8 cellular contexts compared by ENCODE assay signal in genomic region chr2:86808315-86809161, GRCh38. TPM values are rescaled to one million over a fixed set of nuclear protein-coding genes. Genes with fewer than 3 reads are reported as not detected.
DNase-seq lines count a peak whose midpoint lies in the region; ATAC-seq and TF ChIP-seq lines count a peak whose summit lies in the region.

No MANE protein-coding gene starts in this region.

- H3K27me3 ChIP-seq in H9 (ENCODE audit: insufficient read depth, low read length), result no peaks in the 10 kb centered on the region; the same call in 1 of the 2 replicates
- H3K27me3 ChIP-seq in foreskin keratinocyte, result peaks cover 21% of the 10 kb centered on the region

- TF ChIP-seq CTCF in H9 (conservative IDR thresholded peaks at IDR 0.05), result peak; percentile 92
- peak; percentile 95 for TF ChIP-seq CTCF in foreskin keratinocyte (conservative IDR thresholded peaks at IDR 0.05)
- TF ChIP-seq CTCF in neural crest cell (conservative IDR thresholded peaks at IDR 0.05), result peak; percentile 97

- DNase-seq in EH (ENCODE audit: low read depth) (peak; percentile 74), H9 (peak; percentile 95), M059J (ENCODE audit: low read depth) (peak; percentile 77), SHP77 (lab: John Stamatoyannopoulos, UW) (peak; percentile 55 to 76), activated gamma-delta T cell (lab: John Stamatoyannopoulos, UW) (peak; percentile 57), foreskin keratinocyte (peak; percentile 62 to 77), neural crest cell (ENCODE audit: low read depth, low spot score) (peak; percentile 96)
- DNase-seq in stimulated activated naive CD8-positive, alpha-beta T cell treated with anti-CD3 and anti-CD28 coated beads, Interleukin-15, amount 100 ng/mL, for 72 hours, result peak; percentile 99

- H2BK5ac ChIP-seq in H9 (ENCODE audit: insufficient read length, low read length), result no peak overlapping the region

- no peak overlapping the region for H3K23ac ChIP-seq in H9 (ENCODE audit: insufficient read length, low read depth, low read length)

- H3K23me2 ChIP-seq in H9 (ENCODE audit: insufficient read length, low read depth, low read length, poor library complexity, severe bottlenecking), result peaks cover 10% of the 10 kb centered on the region

- H3K4me3 Mint-ChIP-seq in H9, result peak overlapping the region; percentile 77 to 90
- H3K4me3 Mint-ChIP-seq in neural crest cell, result peak overlapping the region; percentile 91
- peak overlapping the region; percentile 88 to 93 for H3K4me3 Mint-ChIP-seq in stimulated activated naive CD8-positive, alpha-beta T cell treated with anti-CD3 and anti-CD28 coated beads, Interleukin-15, amount 100 ng/mL, for 72 hours

- no peak overlapping the region for H4K91ac ChIP-seq in H9 (ENCODE audit: insufficient read length, low read depth, low read length)

- H3T11ph ChIP-seq in H9 (ENCODE audit: low read length), result no peak overlapping the region

- H3K4me1 ChIP-seq in H9 (ENCODE audit: insufficient read depth, low read length) (peaks cover 3% of the 10 kb centered on the region; the same call in 1 of the 2 replicates), foreskin keratinocyte (no peaks in the 10 kb centered on the region)

- H3K9ac ChIP-seq in H9 (ENCODE audit: extremely low read depth, insufficient read length, low read length), result no peak overlapping the region

- no peak overlapping the region for H3K56ac ChIP-seq in H9 (ENCODE audit: insufficient read length, low read depth, low read length)

- H3K27ac Mint-ChIP-seq in H9 (no peak overlapping the region), neural crest cell (ENCODE audit: unreplicated experiment) (no peak overlapping the region)
- peak overlapping the region; percentile 96 to 97 for H3K27ac Mint-ChIP-seq in stimulated activated naive CD8-positive, alpha-beta T cell treated with anti-CD3 and anti-CD28 coated beads, Interleukin-15, amount 100 ng/mL, for 72 hours

- H3K36me3 Mint-ChIP-seq in H9 (ENCODE audit: insufficient read depth in 1 of 3, low read depth in 3 of 3) (no peaks in the 10 kb centered on the region; a peak in 1 of 7 replicates), neural crest cell (ENCODE audit: low read depth) (no peaks in the 10 kb centered on the region)

- H2BK20ac ChIP-seq in H9 (ENCODE audit: low read depth, low read length, poor library complexity, severe bottlenecking), result no peak overlapping the region

- peaks cover 11 to 15% of the 10 kb centered on the region in 2 experiments for H3K4me1 Mint-ChIP-seq in H9
- peaks cover 9% of the 10 kb centered on the region for H3K4me1 Mint-ChIP-seq in neural crest cell
- H3K4me1 Mint-ChIP-seq in stimulated activated naive CD8-positive, alpha-beta T cell treated with anti-CD3 and anti-CD28 coated beads, Interleukin-15, amount 100 ng/mL, for 72 hours, result peaks cover 53% of the 10 kb centered on the region

- H3K27me3 Mint-ChIP-seq in H9 (ENCODE audit: low read depth) (peaks cover 44% of the 10 kb centered on the region), neural crest cell (ENCODE audit: low read depth) (peaks cover 27% of the 10 kb centered on the region)
- H3K27me3 Mint-ChIP-seq in stimulated activated naive CD8-positive, alpha-beta T cell treated with anti-CD3 and anti-CD28 coated beads, Interleukin-15, amount 100 ng/mL, for 72 hours, result no peaks in the 10 kb centered on the region

- H2BK12ac ChIP-seq in H9 (ENCODE audit: insufficient read length, low read depth, low read length), result no peak overlapping the region

- no peak overlapping the region for H3K14ac ChIP-seq in H9 (ENCODE audit: insufficient read depth, low read length)

- H4K5ac ChIP-seq in H9 (ENCODE audit: insufficient read length, low read depth, low read length), result no peak overlapping the region

- no peak overlapping the region for H2BK15ac ChIP-seq in H9 (ENCODE audit: low read depth, low read length)

- H3K27ac ChIP-seq in H9 (ENCODE audit: insufficient read length, low read depth, low read length), result no peak overlapping the region
- no peak overlapping the region for H3K27ac ChIP-seq in foreskin keratinocyte

- no peaks in the 10 kb centered on the region for H3K9me3 Mint-ChIP-seq in H9
- H3K9me3 Mint-ChIP-seq in neural crest cell, result no peaks in the 10 kb centered on the region
- peaks cover 0 to 5% of the 10 kb centered on the region in 2 donors for H3K9me3 Mint-ChIP-seq in stimulated activated naive CD8-positive, alpha-beta T cell treated with anti-CD3 and anti-CD28 coated beads, Interleukin-15, amount 100 ng/mL, for 72 hours

- H3K18ac ChIP-seq in H9 (ENCODE audit: insufficient read length, low read depth, low read length), result no peak overlapping the region

- H3K79me2 ChIP-seq in H9 (ENCODE audit: insufficient read depth, low read length), result no peaks in the 10 kb centered on the region

- no peaks in the 10 kb centered on the region for H3K79me1 ChIP-seq in H9 (ENCODE audit: insufficient read depth, low read depth, low read length, poor library complexity, severe bottlenecking)

- no peak overlapping the region for H2AFZ ChIP-seq in H9 (ENCODE audit: low read length)

- H3K4ac ChIP-seq in H9 (ENCODE audit: low read depth, low read length), result no peak overlapping the region

- ATAC-seq in foreskin keratinocyte, result peak; percentile 94
- ATAC-seq in stimulated activated naive CD8-positive, alpha-beta T cell treated with anti-CD3 and anti-CD28 coated beads, Interleukin-15, amount 100 ng/mL, for 72 hours, result peak; percentile 83

- no peaks in the 10 kb centered on the region for H4K20me1 ChIP-seq in H9 (ENCODE audit: control insufficient read depth, insufficient read depth, insufficient read length)

- WGBS in H9 (ENCODE audit: extremely low coverage, insufficient read length, low lambda C conversion rate), result no CpG with 5 or more reads among the region's 36 CpGs

- H3K4me2 ChIP-seq in H9 (ENCODE audit: insufficient read depth, insufficient read length, low read length), result peak overlapping the region; percentile 77

- H4K8ac ChIP-seq in H9 (replicated peaks; ENCODE audit: insufficient read length, low read depth, low read length), result no peak overlapping the region

- no peaks in the 10 kb centered on the region for H3K9me3 ChIP-seq in H9 (ENCODE audit: control insufficient read depth, low read depth, low read length)

- no peak overlapping the region for H2AK5ac ChIP-seq in H9 (ENCODE audit: insufficient read length, low read length)

- no peak overlapping the region for H2BK120ac ChIP-seq in H9 (ENCODE audit: low read depth, low read length, poor library complexity, severe bottlenecking)

RNA-seq across cellular contexts. Expression of gene CD8A, which starts 17.8 kb away (rescaled TPM):
- total RNA-seq in H9 (2021) (not detected in 2 replicates), foreskin keratinocyte (0.07 TPM in 2 replicates), neural crest cell (0.16 and 0.54 TPM in 2 replicates)
- total RNA-seq in M059J (2014; rRNA removed; shearing (Covaris generic)), result not detected in 2 replicates
- polyA plus RNA-seq in foreskin keratinocyte, result 0.04 TPM in 1 of 2 replicates, not detected in the other

RNA-seq across cellular contexts. Expression of gene CD8B, which starts 53.1 kb away (rescaled TPM):
- 0.24 TPM in 1 of 2 replicates, not detected in the other for total RNA-seq in H9 (2021)
- not detected in 2 replicates for total RNA-seq in M059J (2014; rRNA removed; shearing (Covaris generic))
- not detected in 2 replicates for total RNA-seq in foreskin keratinocyte
- not detected in 2 replicates for polyA plus RNA-seq in foreskin keratinocyte
- not detected in 2 replicates for total RNA-seq in neural crest cell

Comparison
In these comparisons a context has a peak if more than half of its experiments do, and no peak if none do; other contexts are left out.
1. H3K27ac Mint-ChIP-seq: peak in stimulated activated naive CD8-positive, alpha-beta T cell treated with anti-CD3 and anti-CD28 coated beads, Interleukin-15, amount 100 ng/mL, for 72 hours (2 of 2); none in H9 (0 of 3) and neural crest cell (single experiment).
2. Peak in every context shown above with its lines, with median percentiles within 50 percentile points of each other: DNase-seq, H3K4me3 Mint-ChIP-seq and CTCF ChIP-seq.